Comparison of ENCODE assay signal across 8 cellular contexts in the genomic region with DNA sequence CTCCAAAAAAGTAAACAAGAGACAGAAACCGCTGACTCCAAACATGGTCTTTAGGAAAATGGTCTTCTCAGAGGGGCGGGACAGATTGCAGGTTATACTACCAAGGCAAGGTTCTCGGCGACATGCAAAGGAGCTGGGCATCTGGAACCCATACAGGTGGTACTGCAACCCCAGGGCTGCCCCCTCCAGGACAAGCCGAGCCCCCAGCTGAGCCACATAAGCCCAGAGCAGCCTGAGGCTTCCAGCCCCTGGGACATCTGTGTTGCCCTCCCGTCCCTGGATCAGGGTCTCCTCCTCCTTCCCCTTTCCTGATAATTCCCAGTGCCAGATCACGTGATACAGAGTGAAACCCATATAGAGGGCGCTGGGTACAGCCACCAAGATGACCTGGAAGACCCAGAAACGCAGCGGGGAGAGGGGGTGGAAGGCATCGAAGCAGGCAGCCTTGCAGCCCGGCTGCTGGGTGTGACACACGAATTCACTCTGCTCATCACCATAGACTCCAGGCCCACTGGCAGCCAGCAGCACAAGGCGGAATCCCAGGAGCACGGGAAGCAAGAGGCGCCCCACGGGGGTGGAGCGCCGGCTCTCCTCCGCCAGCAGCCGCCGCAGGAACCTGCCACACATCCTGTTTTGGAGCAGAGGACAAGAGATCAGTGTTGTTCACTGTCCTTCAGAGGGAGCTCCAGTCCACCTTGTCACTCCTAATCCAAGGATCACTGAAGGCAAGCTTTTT. TPM values are rescaled to one million over a fixed set of nuclear protein-coding genes. Genes with fewer than 3 reads are reported as not detected.
DNase-seq lines count a peak whose midpoint lies in the region; ATAC-seq and TF ChIP-seq lines count a peak whose summit lies in the region.

Gene GJC3 (minus strand): TSS at position 627 of the 736 bp plus-strand sequence. CDS start 0 bp downstream, at position 627.

- H3K36me3 ChIP-seq in SU-DHL-6 (ENCODE audit: low read length) (no peaks in the 10 kb centered on the region), iPS-18a (ENCODE audit: control insufficient read depth, low read depth, low read length) (no peaks in the 10 kb centered on the region), skeletal muscle satellite cell (ENCODE audit: insufficient read depth, low read length) (no peaks in the 10 kb centered on the region)

- no peak within 1 kb of the TSS for H2AFZ ChIP-seq in SU-DHL-6 (ENCODE audit: low read depth, low read length, severe bottlenecking)

- H3K4me3 ChIP-seq in SU-DHL-6 (ENCODE audit: insufficient read depth, low read length, poor library complexity, severe bottlenecking) (no peak within 1 kb of the TSS), iPS-18a (ENCODE audit: low read length) (peak within 1 kb of the TSS; percentile 53), skeletal muscle satellite cell (ENCODE audit: low read length) (peak within 1 kb of the TSS; percentile 61)

- H3K9ac ChIP-seq in SU-DHL-6 (ENCODE audit: low read length) = no peak within 1 kb of the TSS
- peak within 1 kb of the TSS; percentile 44 for H3K9ac ChIP-seq in iPS-18a (ENCODE audit: low read length)
- no peak within 1 kb of the TSS for H3K9ac ChIP-seq in skeletal muscle satellite cell (ENCODE audit: low read depth, low read length)

- H3F3A ChIP-seq in SU-DHL-6 (ENCODE audit: insufficient read depth) = no peaks in the 10 kb centered on the region

- ATAC-seq in GM19463 (IDR thresholded peaks at IDR 0.05; ENCODE audit: unreplicated experiment) = no peak
- ATAC-seq in GM21528 (IDR thresholded peaks at IDR 0.05; ENCODE audit: low FRiP score, unreplicated experiment) = no peak

- H3K4me2 ChIP-seq in SU-DHL-6 (ENCODE audit: low read depth, low read length, poor library complexity, severe bottlenecking) = peak within 1 kb of the TSS; percentile 6
- peak within 1 kb of the TSS; percentile 82 for H3K4me2 ChIP-seq in skeletal muscle satellite cell (ENCODE audit: low read length)

- H3K9me3 ChIP-seq in SU-DHL-6 (ENCODE audit: insufficient read depth, low read length) (no peaks in the 10 kb centered on the region), iPS-18a (ENCODE audit: control insufficient read depth, low read depth, low read length) (no peaks in the 10 kb centered on the region), skeletal muscle satellite cell (replicated peaks; ENCODE audit: low read length) (no peaks in the 10 kb centered on the region)

- H3K4me1 ChIP-seq in iPS-18a (ENCODE audit: control insufficient read depth, low read depth, low read length) = peaks cover 10% of the 10 kb centered on the region
- H3K4me1 ChIP-seq in skeletal muscle satellite cell (ENCODE audit: control insufficient read depth, insufficient read depth, low read length) = peaks cover 4% of the 10 kb centered on the region

- in situ Hi-C loops in T47D (cut with HindIII; ENCODE audit: low pct_unique_long_range_greater_than_20kb, low sequenced_read_pairs) = no loop called here

- no peaks in the 10 kb centered on the region for H4K20me1 ChIP-seq in SU-DHL-6 (ENCODE audit: low read depth, low read length)

- H3K27me3 ChIP-seq in SU-DHL-6 (ENCODE audit: low read length) (no peaks in the 10 kb centered on the region), iPS-18a (ENCODE audit: control insufficient read depth, insufficient read depth, low read length) (peaks cover 10% of the 10 kb centered on the region), skeletal muscle satellite cell (ENCODE audit: control insufficient read depth, insufficient read depth, low read length) (peaks cover 44% of the 10 kb centered on the region)

- H3K79me2 ChIP-seq in SU-DHL-6 (ENCODE audit: insufficient read depth, low read length) = no peaks in the 10 kb centered on the region

- TF ChIP-seq CTCF in SU-DHL-6 (IDR thresholded peaks at IDR 0.05; ENCODE audit: insufficient read depth, low read length, poor library complexity, severe bottlenecking) = no peak

- H3K27ac ChIP-seq in SU-DHL-6 (ENCODE audit: low read depth, low read length) = no peak within 1 kb of the TSS
- H3K27ac ChIP-seq in iPS-18a (ENCODE audit: low read length) = no peak within 1 kb of the TSS

- DNase-seq in GM03348 (ENCODE audit: low spot score) (peak; percentile 78), NCI-H1092 treated with DMSO at 0.1 percent for 48 hours (lab: John Stamatoyannopoulos, UW) (peak; percentile 91), T47D (ENCODE audit: low read depth in 1 of 2, low spot score in 1 of 2) (peak; percentile 35 to 82)

- no peaks in the 10 kb centered on the region for H3K9me2 ChIP-seq in SU-DHL-6 (replicated peaks; ENCODE audit: insufficient read depth, low read length)

RNA-seq across cellular contexts. Expression of gene GJC3, which starts in this region (rescaled TPM):
- total RNA-seq in skeletal muscle satellite cell (2012; rRNA removed) = 0.25 TPM in 1 of 2 replicates, not detected in the other
